ENCODE assay signal across 8 cellular contexts in genomic region chr11:64777449-64778222, GRCh38. TPM values are rescaled to one million over a fixed set of nuclear protein-coding genes. Genes with fewer than 3 reads are reported as not detected.
DNase-seq lines count a peak whose midpoint lies in the region; ATAC-seq and TF ChIP-seq lines count a peak whose summit lies in the region.

No MANE protein-coding gene starts in this region.

- TF ChIP-seq POLR2A in GM18526 (IDR thresholded peaks at IDR 0.05; ENCODE audit: extremely low read depth, insufficient read length), result peak; percentile 22

- H3K4me3 Mint-ChIP-seq in activated naive CD8-positive, alpha-beta T cell treated with anti-CD3 and anti-CD28 coated beads for 36 hours, result peak overlapping the region; percentile 91
- peak overlapping the region; percentile 81 for H3K4me3 Mint-ChIP-seq in osteocyte (ENCODE audit: unreplicated experiment)

- H3K4me3 ChIP-seq in ACC112 (ENCODE audit: low read depth, low read length) (peak overlapping the region; percentile 95), thoracic aorta (peak overlapping the region; percentile 96)

- H3K4me1 ChIP-seq in ACC112 (ENCODE audit: control insufficient read depth, insufficient read depth, low read length, unreplicated experiment) (peaks cover 26% of the 10 kb centered on the region), thoracic aorta (ENCODE audit: control insufficient read depth in 1 of 2, low read depth in 2 of 2) (peaks cover 39 to 46% of the 10 kb centered on the region in 2 donors)

- in situ Hi-C loops in KBM-7 (cut with MboI; ENCODE audit: low pct_unique_long_range_greater_than_20kb, low sequenced_read_pairs), result no loop called here

- no peak overlapping the region for H2AFZ ChIP-seq in ACC112 (ENCODE audit: low read length, unreplicated experiment)

- H3K27me3 Mint-ChIP-seq in activated naive CD8-positive, alpha-beta T cell treated with anti-CD3 and anti-CD28 coated beads for 36 hours, result no peaks in the 10 kb centered on the region
- H3K27me3 Mint-ChIP-seq in osteocyte (ENCODE audit: unreplicated experiment), result no peaks in the 10 kb centered on the region

- peak; percentile 29 for ATAC-seq in Right ventricle myocardium inferior
- ATAC-seq in thoracic aorta (ENCODE audit: insufficient number of reproducible peaks, low FRiP score, low read depth), result no peak

- H3K4me1 Mint-ChIP-seq in activated naive CD8-positive, alpha-beta T cell treated with anti-CD3 and anti-CD28 coated beads for 36 hours, result peaks cover 60% of the 10 kb centered on the region
- peaks cover 31% of the 10 kb centered on the region for H3K4me1 Mint-ChIP-seq in osteocyte (ENCODE audit: unreplicated experiment)

- peaks cover 53% of the 10 kb centered on the region for H3K36me3 Mint-ChIP-seq in activated naive CD8-positive, alpha-beta T cell treated with anti-CD3 and anti-CD28 coated beads for 36 hours
- H3K36me3 Mint-ChIP-seq in osteocyte (ENCODE audit: unreplicated experiment), result peaks cover 37% of the 10 kb centered on the region

- peaks cover 38% of the 10 kb centered on the region for H3K36me3 ChIP-seq in ACC112 (ENCODE audit: insufficient read depth, low read length)
- H3K36me3 ChIP-seq in thoracic aorta, result peaks cover 35% of the 10 kb centered on the region

- H3K9me3 Mint-ChIP-seq in activated naive CD8-positive, alpha-beta T cell treated with anti-CD3 and anti-CD28 coated beads for 36 hours, result no peaks in the 10 kb centered on the region
- H3K9me3 Mint-ChIP-seq in osteocyte (ENCODE audit: unreplicated experiment), result no peaks in the 10 kb centered on the region

- H3K27ac ChIP-seq in ACC112 (ENCODE audit: low read depth, low read length) (peak overlapping the region; percentile 93), thoracic aorta (peak overlapping the region; percentile 99 to 100)

- peaks cover 48% of the 10 kb centered on the region for H3K79me2 ChIP-seq in ACC112 (ENCODE audit: control insufficient read depth, insufficient read depth, low read length, unreplicated experiment)

- peak overlapping the region; percentile 89 for H3K27ac Mint-ChIP-seq in activated naive CD8-positive, alpha-beta T cell treated with anti-CD3 and anti-CD28 coated beads for 36 hours
- H3K27ac Mint-ChIP-seq in osteocyte (ENCODE audit: unreplicated experiment), result peak overlapping the region; percentile 70

- no peak for TF ChIP-seq CTCF in osteocyte (IDR thresholded peaks at IDR 0.05)
- no peak for TF ChIP-seq CTCF in thoracic aorta (IDR thresholded peaks at IDR 0.05)

- H3K27me3 ChIP-seq in ACC112 (ENCODE audit: insufficient read depth, low read length) (no peaks in the 10 kb centered on the region), thoracic aorta (replicated peaks; ENCODE audit: insufficient read depth) (no peaks in the 10 kb centered on the region)

- no peaks in the 10 kb centered on the region for H3K9me3 ChIP-seq in thoracic aorta

- intact Hi-C loops in Right ventricle myocardium inferior (cut with DNase I), result loop anchor here (2.0 kb wide), 2 partner anchors 15 to 35 kb away; no protein-coding TSS in a partner anchor

- DNase-seq in KBM-7 (peak; percentile 70), SKM-1 (lab: John Stamatoyannopoulos, UW; ENCODE audit: unreplicated experiment) (peak; percentile 32), Right ventricle myocardium inferior (ENCODE audit: missing footprints) (peak; percentile 93), osteocyte (ENCODE audit: extremely low spot score, unreplicated experiment) (peak; percentile 93), thoracic aorta (ENCODE audit: low spot score) (peak; percentile 26)
- peak; percentile 89 for DNase-seq in activated naive CD8-positive, alpha-beta T cell treated with anti-CD3 and anti-CD28 coated beads for 36 hours

RNA-seq across cellular contexts. Expression of gene SF1, which starts 0.7 kb away (rescaled TPM):
- 100 to 1,000 TPM; 453 to 463 TPM for total RNA-seq in activated naive CD8-positive, alpha-beta T cell treated with anti-CD3 and anti-CD28 coated beads for 36 hours
- total RNA-seq in Right ventricle myocardium inferior, result 172 TPM
- 267 and 290 TPM in 2 replicates for total RNA-seq in osteocyte
- 100 to 1,000 TPM; 250 to 512 TPM for total RNA-seq in thoracic aorta

RNA-seq across cellular contexts. Expression of gene PYGM, which starts 17.9 kb away (rescaled TPM):
- total RNA-seq in activated naive CD8-positive, alpha-beta T cell treated with anti-CD3 and anti-CD28 coated beads for 36 hours, result 1 to 10 TPM; 1.6 to 1.8 TPM
- total RNA-seq in Right ventricle myocardium inferior (179 TPM), osteocyte (0.73 and 0.84 TPM in 2 replicates), thoracic aorta (10 to 100 TPM; 12.2 to 13.4 TPM)

RNA-seq across cellular contexts. Expression of gene MAP4K2, which starts 25.4 kb away (rescaled TPM):
- total RNA-seq in activated naive CD8-positive, alpha-beta T cell treated with anti-CD3 and anti-CD28 coated beads for 36 hours, result 10 to 100 TPM; 60.4 to 63.8 TPM
- total RNA-seq in Right ventricle myocardium inferior (11.3 TPM), osteocyte (16.0 and 18.6 TPM in 2 replicates), thoracic aorta (10 to 100 TPM; 23.3 to 39.1 TPM)

RNA-seq across cellular contexts. Expression of gene MEN1, which starts 32.7 kb away (rescaled TPM):
- 10 to 100 TPM; 35.8 to 37.0 TPM for total RNA-seq in activated naive CD8-positive, alpha-beta T cell treated with anti-CD3 and anti-CD28 coated beads for 36 hours
- 8.4 TPM for total RNA-seq in Right ventricle myocardium inferior
- total RNA-seq in osteocyte, result 27.1 and 29.2 TPM in 2 replicates
- 10 to 100 TPM; 11.6 to 16.0 TPM for total RNA-seq in thoracic aorta

RNA-seq across cellular contexts. Expression of gene RASGRP2, which starts 33.7 kb away (rescaled TPM):
- total RNA-seq in activated naive CD8-positive, alpha-beta T cell treated with anti-CD3 and anti-CD28 coated beads for 36 hours, result 1 to 10 TPM; 3.5 to 4.6 TPM
- total RNA-seq in Right ventricle myocardium inferior, result 46.8 TPM
- 10.3 and 11.2 TPM in 2 replicates for total RNA-seq in osteocyte
- total RNA-seq in thoracic aorta, result 10 to 100 TPM; 78.4 to 89.1 TPM

Comparison
In these comparisons a context has a peak if more than half of its experiments do, and no peak if none do; other contexts are left out.
1. DNase-seq: peak in every context shown above with its lines; median percentile 93 in Right ventricle myocardium inferior; 93 in osteocyte; 89 in activated naive CD8-positive, alpha-beta T cell treated with anti-CD3 and anti-CD28 coated beads for 36 hours; 70 in KBM-7; 32 in SKM-1; 26 in thoracic aorta.
2. RNA of gene PYGM, which starts 17.9 kb away (total RNA-seq): 179 TPM in Right ventricle myocardium inferior (single experiment); 12.2 to 13.4 TPM in thoracic aorta, 1.6 to 1.8 TPM in activated naive CD8-positive, alpha-beta T cell treated with anti-CD3 and anti-CD28 coated beads for 36 hours and 0.73 to 0.84 TPM in osteocyte; every median in the first group is over 10 times any median in the second.